ENCODE assay signal across 21 cellular contexts in genomic region chr7:134469622-134470021, GRCh38. TPM values are rescaled to one million over a fixed set of nuclear protein-coding genes. Genes with fewer than 3 reads are reported as not detected.
DNase-seq lines count a peak whose midpoint lies in the region; ATAC-seq and TF ChIP-seq lines count a peak whose summit lies in the region.
"Had no signal": no experiment of that assay in that cellular context is flagged by ENCODE, and none has a peak within 500 bp of the region (broad histone marks: within the 10 kb centered on the region; RNA-seq: fewer than 3 reads in every experiment).

No MANE protein-coding gene starts in this region.

- peak overlapping the region in 1 of 3 experiments; percentile 37; a peak in 1 of 7 replicates for H3K27ac Mint-ChIP-seq in H9
- H3K27ac Mint-ChIP-seq: CD4-positive, CD25-positive, alpha-beta regulatory T cell; HFFc6; IgD-negative memory B cell had no signal

- H4K20me1 ChIP-seq in H9 (ENCODE audit: control insufficient read depth, insufficient read depth, insufficient read length): no peaks in the 10 kb centered on the region
- H4K20me1 ChIP-seq: BLaER1 had no signal

- H3K4me3 ChIP-seq in heart left ventricle: no peak overlapping the region
- H3K4me3 ChIP-seq in left ventricle myocardium inferior: no peak overlapping the region
- H3K4me3 ChIP-seq: BLaER1, GM23248, HAP-1, SK-N-MC had no signal

- WGBS in heart left ventricle, 4 donors: 52 to 68% (median 57%) methylated on average over 9 of the region's 9 CpGs
- WGBS in H9 (ENCODE audit: extremely low coverage, insufficient read length, low lambda C conversion rate): no CpG with 5 or more reads among the region's 9 CpGs

- no peak overlapping the region for H2BK120ac ChIP-seq in H9 (ENCODE audit: low read depth, low read length, poor library complexity, severe bottlenecking)

- no peak overlapping the region for H2AK5ac ChIP-seq in H9 (ENCODE audit: insufficient read length, low read length)

- H3K14ac ChIP-seq in H9 (ENCODE audit: insufficient read depth, low read length): no peak overlapping the region

- H3K4me1 Mint-ChIP-seq in H9: peaks cover 2 to 5% of the 10 kb centered on the region in 2 experiments; a peak in 3 of 4 replicates
- H3K4me1 Mint-ChIP-seq: CD4-positive, CD25-positive, alpha-beta regulatory T cell; IgD-negative memory B cell had no signal

- H3K79me2 ChIP-seq in H9 (ENCODE audit: insufficient read depth, low read length): no peaks in the 10 kb centered on the region

- H2BK15ac ChIP-seq in H9 (ENCODE audit: low read depth, low read length): no peak overlapping the region

- H3K9me3 ChIP-seq in heart left ventricle (peaks cover 0 to 19% (median 8%) of the 10 kb centered on the region in 12 donors), left ventricle myocardium inferior (replicated peaks) (peaks cover 18% of the 10 kb centered on the region), H9 (ENCODE audit: control insufficient read depth, low read depth, low read length) (no peaks in the 10 kb centered on the region)
- H3K9me3 ChIP-seq: HAP-1 had no signal

- H3K27me3 ChIP-seq in heart left ventricle (no peaks in the 10 kb centered on the region), left ventricle myocardium inferior (ENCODE audit: low read depth) (no peaks in the 10 kb centered on the region), H9 (ENCODE audit: insufficient read depth, low read length) (no peaks in the 10 kb centered on the region)
- H3K27me3 ChIP-seq: BLaER1 had no signal

- ATAC-seq in heart left ventricle (peak in 3 of 4 donors; percentile 47 to 77 (median 74)), left ventricle myocardium superior (peak; percentile 64), HG03342 (IDR thresholded peaks at IDR 0.05; ENCODE audit: unreplicated experiment) (no peak)

- no peak overlapping the region for H3K4ac ChIP-seq in H9 (ENCODE audit: low read depth, low read length)

- H4K8ac ChIP-seq in H9 (replicated peaks; ENCODE audit: insufficient read length, low read depth, low read length): no peak overlapping the region

- H3K9ac ChIP-seq in H9 (ENCODE audit: extremely low read depth, insufficient read length, low read length): no peak overlapping the region
- H3K9ac ChIP-seq: BLaER1, GM23248 had no signal

- H3K4me3 Mint-ChIP-seq in H9: no peak overlapping the region
- H3K4me3 Mint-ChIP-seq: CD4-positive, CD25-positive, alpha-beta regulatory T cell; HFFc6; IgD-negative memory B cell had no signal

- H3K4me1 ChIP-seq in heart left ventricle (peaks cover 0 to 9% (median 5%) of the 10 kb centered on the region in 12 donors), left ventricle myocardium inferior (peaks cover 9% of the 10 kb centered on the region), H9 (ENCODE audit: insufficient read depth, low read length) (no peaks in the 10 kb centered on the region)
- H3K4me1 ChIP-seq: HAP-1 had no signal

- no peaks in the 10 kb centered on the region for H3K27me3 Mint-ChIP-seq in H9 (ENCODE audit: low read depth)

- H4K91ac ChIP-seq in H9 (ENCODE audit: insufficient read length, low read depth, low read length): no peak overlapping the region

- H3K79me1 ChIP-seq in H9 (ENCODE audit: insufficient read depth, low read depth, low read length, poor library complexity, severe bottlenecking): no peaks in the 10 kb centered on the region

- peaks cover 7% of the 10 kb centered on the region in 2 experiments; a peak in 3 of 5 replicates for H3K9me3 Mint-ChIP-seq in H9

- no peak overlapping the region for H3K56ac ChIP-seq in H9 (ENCODE audit: insufficient read length, low read depth, low read length)

- TF ChIP-seq POLR2A in heart left ventricle (IDR thresholded peaks at IDR 0.05): no peak

- H2BK5ac ChIP-seq in H9 (ENCODE audit: insufficient read length, low read length): no peak overlapping the region

- TF ChIP-seq CTCF in heart left ventricle (IDR thresholded peaks at IDR 0.05) (no peak), left ventricle myocardium inferior (IDR thresholded peaks at IDR 0.05; ENCODE audit: borderline replicate concordance) (no peak), H9 (conservative IDR thresholded peaks at IDR 0.05) (no peak)

- H3K23me2 ChIP-seq in H9 (ENCODE audit: insufficient read length, low read depth, low read length, poor library complexity, severe bottlenecking): no peaks in the 10 kb centered on the region

- no peak overlapping the region for H2BK12ac ChIP-seq in H9 (ENCODE audit: insufficient read length, low read depth, low read length)

- intact Hi-C loops in heart left ventricle (cut with DNase I): no loop called here
- intact Hi-C loops in left ventricle myocardium inferior (cut with micrococcal nuclease): no loop called here
- intact Hi-C loops in left ventricle myocardium superior (cut with micrococcal nuclease): no loop called here

- no peak overlapping the region for H2BK20ac ChIP-seq in H9 (ENCODE audit: low read depth, low read length, poor library complexity, severe bottlenecking)

- DNase-seq in heart left ventricle (peak in 2 of 5 donors; percentile 41 to 71), left ventricle myocardium inferior (no peak), RPMI8226 (peak; percentile 39), left ventricle myocardium superior (no peak), putamen (ENCODE audit: low spot score) (no peak), H9 (no peak)
- DNase-seq: CD4-positive, CD25-positive, alpha-beta regulatory T cell; DMS153; GM23248; HFFc6; NCI-H1694; NCI-H2029 treated with DMSO at 0.1 percent for 48 hours; NCI-H2227 treated with DMSO at 0.1 percent for 48 hours; NCI-H526 treated with DMSO at 0.1 percent for 48 hours; SIG-M5 had no signal

- H3K36me3 ChIP-seq in heart left ventricle (no peaks in the 10 kb centered on the region), left ventricle myocardium inferior (no peaks in the 10 kb centered on the region)
- H3K36me3 ChIP-seq: BLaER1, HAP-1 had no signal

- H3T11ph ChIP-seq in H9 (ENCODE audit: low read length): no peak overlapping the region

- H3K4me2 ChIP-seq in H9 (ENCODE audit: insufficient read depth, insufficient read length, low read length): no peak overlapping the region
- H3K4me2 ChIP-seq: BLaER1 had no signal

- no peak overlapping the region for H3K27ac ChIP-seq in heart left ventricle
- H3K27ac ChIP-seq in left ventricle myocardium inferior (replicated peaks): no peak overlapping the region
- no peak overlapping the region for H3K27ac ChIP-seq in H9 (ENCODE audit: insufficient read length, low read depth, low read length)
- H3K27ac ChIP-seq: BLaER1, GM23248, RWPE1, SK-N-MC had no signal

- H3K18ac ChIP-seq in H9 (ENCODE audit: insufficient read length, low read depth, low read length): no peak overlapping the region

- peaks cover 0 to 1% (median under 1%) of the 10 kb centered on the region in 3 experiments; a peak in 1 of 7 replicates for H3K36me3 Mint-ChIP-seq in H9 (ENCODE audit: insufficient read depth in 1 of 3, low read depth in 3 of 3)
- H3K36me3 Mint-ChIP-seq: CD4-positive, CD25-positive, alpha-beta regulatory T cell had no signal

- H3K23ac ChIP-seq in H9 (ENCODE audit: insufficient read length, low read depth, low read length): no peak overlapping the region

- no peak overlapping the region for H2AFZ ChIP-seq in H9 (ENCODE audit: low read length)
- H2AFZ ChIP-seq: GM23248 had no signal

- no peak overlapping the region for H4K5ac ChIP-seq in H9 (ENCODE audit: insufficient read length, low read depth, low read length)

RNA-seq across cellular contexts. Expression of gene AKR1B1, which starts 10.7 kb away (rescaled TPM):
- total RNA-seq in heart left ventricle: 100 to 1,000 TPM in 8 of 9 donors, 10 to 100 TPM in 1; 97.0 to 308 (median 185) TPM
- 100 to 1,000 TPM; 163 to 335 TPM for polyA plus RNA-seq in heart left ventricle
- 280 TPM for total RNA-seq in left ventricle myocardium inferior
- 230 TPM for total RNA-seq in left ventricle myocardium superior
- total RNA-seq in H9 (2021): 166 and 171 TPM in 2 replicates

RNA-seq across cellular contexts. Expression of gene AKR1B10, which starts 57.7 kb away (rescaled TPM):
- total RNA-seq in heart left ventricle: under 1 TPM in 2 of 9 donors, not detected in 7; 0.44 to 0.57 TPM
- polyA plus RNA-seq in heart left ventricle: under 1 TPM in 1 of 2 donors, not detected in 1; 0.11 TPM
- 0.22 TPM for total RNA-seq in left ventricle myocardium inferior
- 0.45 TPM for total RNA-seq in left ventricle myocardium superior
- total RNA-seq in H9 (2021): not detected in 2 replicates
- total RNA-seq: CD4-positive, CD25-positive, alpha-beta regulatory T cell; GM23248 had no signal
- polyA plus RNA-seq: CD4-positive, CD25-positive, alpha-beta regulatory T cell; IgD-negative memory B cell had no signal
